In the genomic region with DNA sequence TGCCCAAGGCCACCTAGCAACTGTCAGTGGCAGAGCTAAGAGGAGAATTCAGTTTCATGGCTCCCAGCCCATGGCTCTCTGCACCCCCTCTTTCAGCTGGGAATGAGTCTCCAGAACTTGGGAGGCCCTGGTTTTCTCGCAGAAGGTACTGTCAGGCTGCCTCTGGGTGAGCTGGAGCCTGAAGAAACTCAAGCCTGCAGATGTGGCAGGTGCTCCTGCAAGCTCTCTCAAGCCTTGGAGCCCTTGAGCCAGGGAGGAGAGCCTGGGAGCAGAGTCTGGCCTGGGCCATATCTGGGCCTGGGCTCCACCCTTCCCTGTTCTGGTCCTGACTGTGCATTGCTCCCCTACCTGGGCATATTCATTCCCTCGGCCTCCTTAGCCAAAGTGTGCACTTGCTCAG, we compare ENCODE assay signal across 28 cellular contexts.
DNase-seq lines count a peak whose midpoint lies in the region; ATAC-seq and TF ChIP-seq lines count a peak whose summit lies in the region.
"Had no signal": no experiment of that assay in that cellular context is flagged by ENCODE, and none has a peak within 500 bp of the region (broad histone marks: within the 10 kb centered on the region; RNA-seq: fewer than 3 reads in every experiment).

No MANE protein-coding gene starts in this region.

- H3K9me3 Mint-ChIP-seq in activated naive CD4-positive, alpha-beta T cell treated with anti-CD3 and anti-CD28 coated beads, Interleukin-2, amount 10 ng/mL, durations not matched to agents 7 days and 5 days = no peaks in the 10 kb centered on the region
- H3K9me3 Mint-ChIP-seq in activated naive CD4-positive, alpha-beta T cell treated with anti-CD3 and anti-CD28 coated beads, Interleukin-2, amount 50 U/mL, for 72 hours = no peaks in the 10 kb centered on the region
- H3K9me3 Mint-ChIP-seq: H9, HFFc6 had no signal

- DNase-seq in activated naive CD4-positive, alpha-beta T cell treated with anti-CD3 and anti-CD28 coated beads, Interleukin-2, amount 10 ng/mL, durations not matched to agents 7 days and 5 days = peak; percentile 7
- DNase-seq in activated naive CD4-positive, alpha-beta T cell treated with anti-CD3 and anti-CD28 coated beads, Interleukin-2, amount 50 U/mL, for 72 hours (ENCODE audit: low spot score in 2 of 2) = no peak
- no peak for DNase-seq in RWPE2 (ENCODE audit: low spot score)
- DNase-seq in spleen = peak; percentile 31
- DNase-seq in NCI-H2171 (lab: John Stamatoyannopoulos, UW) = no peak
- DNase-seq in OCI-M2 (lab: John Stamatoyannopoulos, UW; ENCODE audit: unreplicated experiment) = no peak
- DNase-seq in D341Med (ENCODE audit: low spot score) = no peak
- DNase-seq: 8988T; ACHN; Calu3; DMS153; DND-41; GM23248; H9; HFFc6; NCI-H1092 treated with DMSO at 0.1 percent for 48 hours; NCI-H1436; NCI-H187; NCI-H2081 treated with DMSO at 0.1 percent for 48 hours; NCI-H2171 treated with DMSO at 0.1 percent for 48 hours; NCI-H345; NCI-H510A treated with DMSO at 0.1 percent for 48 hours; NCI-H748 treated with DMSO at 0.1 percent for 48 hours; NK-92 treated with Interleukin-12 subunit alpha and Interleukin-12 subunit beta, amount 100 ng/mL, for 24 hours; PC-9; RPMI8226 had no signal

- H3K27ac ChIP-seq in RWPE2 (ENCODE audit: poor library complexity, severe bottlenecking) (no peak overlapping the region), mesodermal cell (ENCODE audit: low read depth, low read length, severe bottlenecking) (peak overlapping the region; percentile 74), spleen (no peak overlapping the region)
- H3K27ac ChIP-seq: GM23248, PC-9 had no signal

- H3K4me1 ChIP-seq in RWPE2 (ENCODE audit: insufficient read depth, poor library complexity, severe bottlenecking) (no peaks in the 10 kb centered on the region), mesodermal cell (ENCODE audit: control insufficient read depth, insufficient read depth, low read length, poor library complexity, severe bottlenecking) (peaks cover 14% of the 10 kb centered on the region), spleen (peaks cover 0 to 3% (median under 1%) of the 10 kb centered on the region in 6 donors)

- H3K27ac Mint-ChIP-seq in activated naive CD4-positive, alpha-beta T cell treated with anti-CD3 and anti-CD28 coated beads, Interleukin-2, amount 10 ng/mL, durations not matched to agents 7 days and 5 days = no peak overlapping the region
- no peak overlapping the region for H3K27ac Mint-ChIP-seq in activated naive CD4-positive, alpha-beta T cell treated with anti-CD3 and anti-CD28 coated beads, Interleukin-2, amount 50 U/mL, for 72 hours
- H3K27ac Mint-ChIP-seq: H9, HFFc6 had no signal

- no peak overlapping the region for H3K4me3 Mint-ChIP-seq in activated naive CD4-positive, alpha-beta T cell treated with anti-CD3 and anti-CD28 coated beads, Interleukin-2, amount 10 ng/mL, durations not matched to agents 7 days and 5 days
- H3K4me3 Mint-ChIP-seq: H9, HFFc6 had no signal

- no peaks in the 10 kb centered on the region for H3K27me3 ChIP-seq in RWPE2 (ENCODE audit: insufficient read depth, poor library complexity, severe bottlenecking)
- peaks cover 0 to 8% (median 0%) of the 10 kb centered on the region in 7 donors for H3K27me3 ChIP-seq in spleen (replicated peaks in 1 of 7)

- 94 to 100% methylated on average over 1 to 2 of the region's 2 CpGs for WGBS in mesodermal cell (ENCODE audit: insufficient coverage in 2 of 2), 2 experiments
- 82 to 93% (median 89%) methylated on average over 2 of the region's 2 CpGs for WGBS in spleen, 5 donors

- H3K36me3 ChIP-seq in RWPE2 (ENCODE audit: low read depth) (no peaks in the 10 kb centered on the region), mesodermal cell (ENCODE audit: control insufficient read depth, insufficient read depth, low read length) (no peaks in the 10 kb centered on the region), spleen (no peaks in the 10 kb centered on the region)

- CTCF ChIA-PET in activated naive CD4-positive, alpha-beta T cell treated with anti-CD3 and anti-CD28 coated beads, Interleukin-2, amount 10 ng/mL, durations not matched to agents 7 days and 5 days (lab: Charles Lee) = no interaction called here

- intact Hi-C loops in spleen (cut with DNase I; ENCODE audit: low total_unique reads) = no loop called here

- H3K4me3 ChIP-seq in RWPE2 (ENCODE audit: severe bottlenecking) (no peak overlapping the region), mesodermal cell (ENCODE audit: extremely low read depth, insufficient read depth, low read length, poor library complexity, severe bottlenecking) (no peak overlapping the region), spleen (no peak overlapping the region)
- H3K4me3 ChIP-seq: GM23248, PC-9 had no signal

- H3K9me3 ChIP-seq in RWPE2 (ENCODE audit: severe bottlenecking) = no peaks in the 10 kb centered on the region
- H3K9me3 ChIP-seq in mesodermal cell (ENCODE audit: control insufficient read depth, low read length) = no peaks in the 10 kb centered on the region
- H3K9me3 ChIP-seq in spleen = no peaks in the 10 kb centered on the region
- H3K9me3 ChIP-seq: SK-N-SH had no signal

- H3K36me3 Mint-ChIP-seq in activated naive CD4-positive, alpha-beta T cell treated with anti-CD3 and anti-CD28 coated beads, Interleukin-2, amount 10 ng/mL, durations not matched to agents 7 days and 5 days = no peaks in the 10 kb centered on the region
- H3K36me3 Mint-ChIP-seq in activated naive CD4-positive, alpha-beta T cell treated with anti-CD3 and anti-CD28 coated beads, Interleukin-2, amount 50 U/mL, for 72 hours = no peaks in the 10 kb centered on the region

- TF ChIP-seq CTCF in RWPE2 (IDR thresholded peaks at IDR 0.05; ENCODE audit: poor library complexity, severe bottlenecking) (no peak), spleen (IDR thresholded peaks at IDR 0.05 in 8 of 11, conservative IDR thresholded peaks at IDR 0.05 in 3 of 11) (no peak)

- H3K27me3 Mint-ChIP-seq in activated naive CD4-positive, alpha-beta T cell treated with anti-CD3 and anti-CD28 coated beads, Interleukin-2, amount 10 ng/mL, durations not matched to agents 7 days and 5 days = peaks cover 38% of the 10 kb centered on the region

- no peak for ATAC-seq in activated naive CD4-positive, alpha-beta T cell treated with anti-CD3 and anti-CD28 coated beads, Interleukin-2, amount 50 U/mL, for 72 hours
- 0 out of 3 replicates have a peak, but pooled peaks have one; percentile 12 for ATAC-seq in RWPE2 (ENCODE audit: low read depth)

- no peak for TF ChIP-seq POLR2A in spleen (IDR thresholded peaks at IDR 0.05)

- no peaks in the 10 kb centered on the region for H3K4me1 Mint-ChIP-seq in activated naive CD4-positive, alpha-beta T cell treated with anti-CD3 and anti-CD28 coated beads, Interleukin-2, amount 10 ng/mL, durations not matched to agents 7 days and 5 days

Comparison
In these comparisons a context has a peak if more than half of its experiments do, and no peak if none do; other contexts are left out.
1. DNase-seq: peak in activated naive CD4-positive, alpha-beta T cell treated with anti-CD3 and anti-CD28 coated beads, Interleukin-2, amount 10 ng/mL, durations not matched to agents 7 days and 5 days (single experiment) and spleen (single experiment); none in activated naive CD4-positive, alpha-beta T cell treated with anti-CD3 and anti-CD28 coated beads, Interleukin-2, amount 50 U/mL, for 72 hours (0 of 2), RWPE2 (single experiment), NCI-H2171 (single experiment), OCI-M2 (single experiment) and D341Med (single experiment).